17 cellular contexts compared by ENCODE assay signal in the genomic region with DNA sequence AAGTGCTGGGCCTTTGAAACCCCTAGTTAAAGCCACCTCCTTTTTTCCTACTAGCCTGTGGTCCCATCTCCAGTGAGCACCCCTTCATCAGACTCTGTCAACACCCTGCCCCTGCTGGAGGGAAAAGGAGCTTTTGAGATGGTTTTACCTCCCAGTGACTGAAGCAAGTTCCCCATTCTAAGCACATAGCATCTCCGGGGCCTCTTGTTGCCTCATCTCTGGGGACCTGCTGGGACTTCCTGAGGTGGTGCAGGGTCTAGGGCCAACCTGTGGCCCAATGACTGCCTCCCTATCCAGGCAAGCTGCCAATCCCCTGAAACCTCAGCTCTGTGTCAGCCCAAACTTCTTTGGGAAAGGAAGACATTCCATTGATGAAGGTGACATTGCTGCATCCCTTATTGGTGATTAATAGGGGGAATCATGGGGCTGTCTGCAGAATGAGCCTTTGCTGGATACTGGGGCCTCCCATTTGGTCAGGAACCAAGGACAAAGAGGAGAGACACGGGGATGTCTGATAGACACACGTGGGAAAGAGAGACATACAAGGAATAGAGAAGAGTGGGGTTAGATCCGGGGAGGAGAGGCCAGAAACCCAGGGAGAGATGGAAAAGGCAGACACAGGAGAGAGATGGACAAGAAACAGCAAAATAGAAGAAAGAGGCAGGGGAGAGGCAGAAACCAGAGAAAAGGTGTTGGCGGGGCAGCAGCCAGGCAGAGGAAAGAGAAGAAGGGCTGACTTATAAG.
DNase-seq lines count a peak whose midpoint lies in the region; ATAC-seq and TF ChIP-seq lines count a peak whose summit lies in the region.
"Had no signal": no experiment of that assay in that cellular context is flagged by ENCODE, and none has a peak within 500 bp of the region (broad histone marks: within the 10 kb centered on the region; RNA-seq: fewer than 3 reads in every experiment).

No MANE protein-coding gene starts in this region.

- H3K36me3 ChIP-seq in BLaER1 (no peaks in the 10 kb centered on the region), HEK293 (ENCODE audit: control insufficient read depth in 2 of 2, insufficient read depth in 1 of 2, low read length in 2 of 2) (no peaks in the 10 kb centered on the region), iPS-15b (ENCODE audit: control insufficient read depth, insufficient read depth, low read length) (no peaks in the 10 kb centered on the region)
- H3K36me3 ChIP-seq: left ventricle myocardium inferior, tibial nerve had no signal

- no peak overlapping the region for H3K4me3 ChIP-seq in BLaER1
- H3K4me3 ChIP-seq in HEK293 (ENCODE audit: low read depth, low read length) = no peak overlapping the region
- H3K4me3 ChIP-seq in iPS-15b (ENCODE audit: low read depth, low read length) = peak overlapping the region; percentile 30
- H3K4me3 ChIP-seq: left ventricle myocardium inferior, SK-N-MC, tibial nerve had no signal

- peaks cover 23% of the 10 kb centered on the region for H4K20me1 ChIP-seq in BLaER1

- H3K27me3 ChIP-seq in BLaER1 (peaks cover 83% of the 10 kb centered on the region), iPS-15b (ENCODE audit: control insufficient read depth, insufficient read depth, low read length) (peaks cover 55% of the 10 kb centered on the region)

- H3K9ac ChIP-seq in BLaER1 (no peak overlapping the region), iPS-15b (ENCODE audit: low read depth, low read length) (no peak overlapping the region)

- no peak for TF ChIP-seq CTCF in HEK293 (tag by site-specific recombination; IDR thresholded peaks at IDR 0.05)

- ATAC-seq in GM21717 (IDR thresholded peaks at IDR 0.05; ENCODE audit: unreplicated experiment) = no peak
- ATAC-seq: WTC11 had no signal

- no peak overlapping the region for H3K27ac ChIP-seq in BLaER1
- no peak overlapping the region for H3K27ac ChIP-seq in HEK293 (ENCODE audit: extremely low read depth, low read depth, low read length)
- H3K27ac ChIP-seq: left ventricle myocardium inferior, SK-N-MC, tibial nerve had no signal

- DNase-seq in SKM-1 (lab: John Stamatoyannopoulos, UW; ENCODE audit: unreplicated experiment) (peak; percentile 68), DMS153 treated with DMSO at 0.1 percent for 48 hours (lab: John Stamatoyannopoulos, UW; ENCODE audit: unreplicated experiment) (no peak), dedifferentiated amniotic fluid mesenchymal stem cell (ENCODE audit: extremely low spot score) (no peak), NCI-H2107 treated with DMSO at 0.1 percent for 48 hours (lab: John Stamatoyannopoulos, UW; ENCODE audit: unreplicated experiment) (no peak)
- DNase-seq: effector CD4-positive, alpha-beta T cell; HCEC 1CT; left ventricle myocardium inferior; NCI-H1417 treated with DMSO at 0.1 percent for 48 hours; OCI-M1; stimulated activated CD4-positive, alpha-beta T cell treated with anti-CD3 and anti-CD28 coated beads, Interleukin-2, amount 100 ng/mL, for 24 hours had no signal

- peaks cover 48% of the 10 kb centered on the region for H3K4me1 ChIP-seq in BLaER1
- H3K4me1 ChIP-seq in HEK293 (ENCODE audit: control insufficient read depth, insufficient read depth, low read length) = peaks cover 3% of the 10 kb centered on the region
- H3K4me1 ChIP-seq in iPS-15b (ENCODE audit: control insufficient read depth, insufficient read depth, low read length) = no peaks in the 10 kb centered on the region

- CTCF ChIA-PET in HEK293 (lab: Yijun Ruan, JAX) = interaction anchor here (1.0 kb wide), 1 partner anchor 32 kb away, joined by 3 read pairs; no protein-coding TSS in a partner anchor

- no peaks in the 10 kb centered on the region for H3K9me3 ChIP-seq in BLaER1
- H3K9me3 ChIP-seq in HEK293 (ENCODE audit: control insufficient read depth, insufficient read depth, low read depth, low read length) = no peaks in the 10 kb centered on the region
- no peaks in the 10 kb centered on the region for H3K9me3 ChIP-seq in iPS-15b (ENCODE audit: control insufficient read depth, insufficient read depth, low read length)
- H3K9me3 ChIP-seq: left ventricle myocardium inferior, tibial nerve had no signal

- peak overlapping the region; percentile 31; the same call in 1 of the 2 replicates for H3K4me2 ChIP-seq in BLaER1

- POLR2A ChIA-PET in HEK293 (lab: Yijun Ruan, JAX) = no interaction called here

TF ChIP-seq in HEK293, 187 proteins besides CTCF, POLR2A, EP300 and RAD21:
- TF ChIP-seq, protein P1, sequence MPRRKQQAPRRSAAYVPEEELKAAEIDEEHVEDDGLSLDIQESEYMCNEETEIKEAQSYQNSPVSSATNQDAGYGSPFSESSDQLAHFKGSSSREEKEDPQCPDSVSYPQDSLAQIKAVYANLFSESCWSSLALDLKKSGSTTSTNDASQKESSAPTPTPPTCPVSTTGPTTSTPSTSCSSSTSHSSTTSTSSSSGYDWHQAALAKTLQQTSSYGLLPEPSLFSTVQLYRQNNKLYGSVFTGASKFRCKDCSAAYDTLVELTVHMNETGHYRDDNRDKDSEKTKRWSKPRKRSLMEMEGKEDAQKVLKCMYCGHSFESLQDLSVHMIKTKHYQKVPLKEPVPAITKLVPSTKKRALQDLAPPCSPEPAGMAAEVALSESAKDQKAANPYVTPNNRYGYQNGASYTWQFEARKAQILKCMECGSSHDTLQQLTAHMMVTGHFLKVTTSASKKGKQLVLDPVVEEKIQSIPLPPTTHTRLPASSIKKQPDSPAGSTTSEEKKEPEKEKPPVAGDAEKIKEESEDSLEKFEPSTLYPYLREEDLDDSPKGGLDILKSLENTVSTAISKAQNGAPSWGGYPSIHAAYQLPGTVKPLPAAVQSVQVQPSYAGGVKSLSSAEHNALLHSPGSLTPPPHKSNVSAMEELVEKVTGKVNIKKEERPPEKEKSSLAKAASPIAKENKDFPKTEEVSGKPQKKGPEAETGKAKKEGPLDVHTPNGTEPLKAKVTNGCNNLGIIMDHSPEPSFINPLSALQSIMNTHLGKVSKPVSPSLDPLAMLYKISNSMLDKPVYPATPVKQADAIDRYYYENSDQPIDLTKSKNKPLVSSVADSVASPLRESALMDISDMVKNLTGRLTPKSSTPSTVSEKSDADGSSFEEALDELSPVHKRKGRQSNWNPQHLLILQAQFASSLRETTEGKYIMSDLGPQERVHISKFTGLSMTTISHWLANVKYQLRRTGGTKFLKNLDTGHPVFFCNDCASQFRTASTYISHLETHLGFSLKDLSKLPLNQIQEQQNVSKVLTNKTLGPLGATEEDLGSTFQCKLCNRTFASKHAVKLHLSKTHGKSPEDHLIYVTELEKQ (tag by site-specific recombination; IDR thresholded peaks at IDR 0.05; ENCODE audit: borderline replicate concordance) = no peak
- TF ChIP-seq SCRT2 (tag by site-specific recombination; IDR thresholded peaks at IDR 0.05) (peak; percentile 61), ZIC2 (tag by site-specific recombination; IDR thresholded peaks at IDR 0.05) (peak; percentile 67), GLIS1 (tag by site-specific recombination; IDR thresholded peaks at IDR 0.05) (peak; percentile 13; the same call in 1 of the 2 replicates)
TF ChIP-seq in HEK293: peak in this region for 3.
